Comparison of ENCODE assay signal across 8 cellular contexts in genomic region chr11:12087075-12087775, GRCh38. TPM values are rescaled to one million over a fixed set of nuclear protein-coding genes. Genes with fewer than 3 reads are reported as not detected.
DNase-seq lines count a peak whose midpoint lies in the region; ATAC-seq and TF ChIP-seq lines count a peak whose summit lies in the region.

No MANE protein-coding gene starts in this region.

- H3K4me1 ChIP-seq in SJSA1 (replicated peaks) (peaks cover 66% of the 10 kb centered on the region), breast epithelium (peaks cover 0 to 10% of the 10 kb centered on the region in 2 donors), mesodermal cell (ENCODE audit: control insufficient read depth, insufficient read depth, low read length, poor library complexity, severe bottlenecking) (peaks cover 55% of the 10 kb centered on the region)

- H3K27me3 ChIP-seq in SJSA1 (replicated peaks) (no peaks in the 10 kb centered on the region), breast epithelium (no peaks in the 10 kb centered on the region)

- H3K27ac ChIP-seq in SJSA1: peak overlapping the region; percentile 100
- peak overlapping the region; percentile 82 to 91 for H3K27ac ChIP-seq in breast epithelium
- H3K27ac ChIP-seq in mesodermal cell (ENCODE audit: low read depth, low read length, severe bottlenecking): peak overlapping the region; percentile 96

- intact Hi-C loops in breast epithelium (cut with DNase I; ENCODE audit: low total_unique reads): no loop called here

- no peak for TF ChIP-seq POLR2A in breast epithelium (IDR thresholded peaks at IDR 0.05)

- 87 to 92% methylated on average over 4 to 5 of the region's 7 CpGs for WGBS in mesodermal cell (ENCODE audit: insufficient coverage in 2 of 2), 2 experiments

- H3K9me3 ChIP-seq in SJSA1 (replicated peaks): no peaks in the 10 kb centered on the region
- H3K9me3 ChIP-seq in breast epithelium: no peaks in the 10 kb centered on the region
- no peaks in the 10 kb centered on the region for H3K9me3 ChIP-seq in mesodermal cell (ENCODE audit: control insufficient read depth, low read length)

- peak; percentile 30 for DNase-seq in CD1c-positive myeloid dendritic cell (ENCODE audit: extremely low spot score)
- DNase-seq in HCEC 1CT: peak; percentile 77
- DNase-seq in SJSA1 (ENCODE audit: low read depth in 1 of 2, low spot score in 2 of 2): peak; percentile 79 to 82
- no peak for DNase-seq in breast epithelium (ENCODE audit: low spot score in 2 of 2)
- no peak for DNase-seq in iPS-NIHi11 (ENCODE audit: low spot score)

- peaks cover 12% of the 10 kb centered on the region for H3K36me3 ChIP-seq in SJSA1
- no peaks in the 10 kb centered on the region for H3K36me3 ChIP-seq in breast epithelium
- no peaks in the 10 kb centered on the region for H3K36me3 ChIP-seq in mesodermal cell (ENCODE audit: control insufficient read depth, insufficient read depth, low read length)

- TF ChIP-seq CTCF in breast epithelium (IDR thresholded peaks at IDR 0.05): no peak

- H3K4me3 ChIP-seq in SJSA1: peak overlapping the region; percentile 39
- H3K4me3 ChIP-seq in breast epithelium: no peak overlapping the region
- peak overlapping the region; percentile 6 for H3K4me3 ChIP-seq in mesodermal cell (ENCODE audit: extremely low read depth, insufficient read depth, low read length, poor library complexity, severe bottlenecking)

- ATAC-seq in GM18517 (IDR thresholded peaks at IDR 0.05; ENCODE audit: unreplicated experiment): no peak
- ATAC-seq in HG03521 (IDR thresholded peaks at IDR 0.05; ENCODE audit: unreplicated experiment): no peak

RNA-seq across cellular contexts. Expression of gene MICAL2, which starts 23.2 kb away (rescaled TPM):
- total RNA-seq in SJSA1 (2014; rRNA removed; shearing (Covaris generic)): 42.8 and 59.8 TPM in 2 replicates
- 10 to 100 TPM; 30.9 to 52.4 (median 38.6) TPM for total RNA-seq in breast epithelium
- polyA plus RNA-seq in mesodermal cell (2013, experiment 1 of 2): 99.2 TPM
- 85.1 TPM for polyA plus RNA-seq in mesodermal cell (2013, experiment 2 of 2)

Comparison
In these comparisons a context has a peak if more than half of its experiments do, and no peak if none do; other contexts are left out.
1. DNase-seq: peak in CD1c-positive myeloid dendritic cell (single experiment), HCEC 1CT (single experiment) and SJSA1 (2 of 2); none in breast epithelium (0 of 2) and iPS-NIHi11 (single experiment).
2. H3K4me3 ChIP-seq: peak in SJSA1 (single experiment) and mesodermal cell (single experiment); none in breast epithelium (0 of 3).
3. Peak in every context shown above with its lines, with median percentiles within 50 percentile points of each other: H3K27ac ChIP-seq.